ENCODE assay signal across 1 cellular context in the genomic region with DNA sequence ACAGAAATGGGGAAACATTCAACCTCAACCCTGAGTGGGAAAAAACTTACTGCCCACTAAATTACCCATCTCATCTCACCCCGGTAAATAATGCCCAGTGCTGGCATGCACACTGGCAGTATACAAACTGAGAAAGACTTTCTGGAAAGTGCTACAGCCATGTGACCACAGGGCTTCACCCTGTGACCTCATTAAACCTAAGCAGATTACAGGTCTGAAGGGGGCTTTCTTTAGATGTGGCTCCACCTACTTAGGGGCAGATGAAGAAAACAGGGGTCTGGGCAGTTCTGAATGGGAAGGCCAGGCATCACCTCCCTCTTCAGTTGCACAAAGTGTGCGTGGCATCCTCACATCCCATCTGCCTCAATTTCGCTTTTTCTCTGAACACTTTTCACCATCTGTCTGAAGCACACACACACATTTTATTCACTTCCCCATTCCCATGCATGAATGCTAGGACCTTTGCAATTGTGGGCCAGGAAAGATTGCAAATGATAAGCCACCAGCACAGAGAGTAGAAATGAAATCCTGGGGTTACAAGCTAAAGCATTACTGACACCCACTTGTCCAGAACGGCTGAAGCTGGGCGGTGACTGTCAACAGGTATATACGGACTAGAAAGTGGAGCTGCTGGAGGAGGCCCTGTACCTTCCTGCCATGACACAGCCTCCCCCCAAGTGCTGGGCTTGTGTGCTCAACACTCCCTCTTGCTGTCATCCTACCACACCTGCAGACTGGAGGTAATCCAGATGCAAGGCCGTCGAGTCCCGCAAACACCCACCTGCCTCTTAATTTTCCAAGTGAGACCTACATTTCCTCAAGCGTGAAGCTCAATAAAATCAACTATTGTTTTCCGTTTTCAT.
TF ChIP-seq lines count a peak whose summit lies in the region.

No MANE protein-coding gene starts in this region.

TF ChIP-seq in GM12878, 131 proteins besides CTCF, POLR2A, EP300 and RAD21 (continued from another document and continues in another):
- TF ChIP-seq, protein P1, sequence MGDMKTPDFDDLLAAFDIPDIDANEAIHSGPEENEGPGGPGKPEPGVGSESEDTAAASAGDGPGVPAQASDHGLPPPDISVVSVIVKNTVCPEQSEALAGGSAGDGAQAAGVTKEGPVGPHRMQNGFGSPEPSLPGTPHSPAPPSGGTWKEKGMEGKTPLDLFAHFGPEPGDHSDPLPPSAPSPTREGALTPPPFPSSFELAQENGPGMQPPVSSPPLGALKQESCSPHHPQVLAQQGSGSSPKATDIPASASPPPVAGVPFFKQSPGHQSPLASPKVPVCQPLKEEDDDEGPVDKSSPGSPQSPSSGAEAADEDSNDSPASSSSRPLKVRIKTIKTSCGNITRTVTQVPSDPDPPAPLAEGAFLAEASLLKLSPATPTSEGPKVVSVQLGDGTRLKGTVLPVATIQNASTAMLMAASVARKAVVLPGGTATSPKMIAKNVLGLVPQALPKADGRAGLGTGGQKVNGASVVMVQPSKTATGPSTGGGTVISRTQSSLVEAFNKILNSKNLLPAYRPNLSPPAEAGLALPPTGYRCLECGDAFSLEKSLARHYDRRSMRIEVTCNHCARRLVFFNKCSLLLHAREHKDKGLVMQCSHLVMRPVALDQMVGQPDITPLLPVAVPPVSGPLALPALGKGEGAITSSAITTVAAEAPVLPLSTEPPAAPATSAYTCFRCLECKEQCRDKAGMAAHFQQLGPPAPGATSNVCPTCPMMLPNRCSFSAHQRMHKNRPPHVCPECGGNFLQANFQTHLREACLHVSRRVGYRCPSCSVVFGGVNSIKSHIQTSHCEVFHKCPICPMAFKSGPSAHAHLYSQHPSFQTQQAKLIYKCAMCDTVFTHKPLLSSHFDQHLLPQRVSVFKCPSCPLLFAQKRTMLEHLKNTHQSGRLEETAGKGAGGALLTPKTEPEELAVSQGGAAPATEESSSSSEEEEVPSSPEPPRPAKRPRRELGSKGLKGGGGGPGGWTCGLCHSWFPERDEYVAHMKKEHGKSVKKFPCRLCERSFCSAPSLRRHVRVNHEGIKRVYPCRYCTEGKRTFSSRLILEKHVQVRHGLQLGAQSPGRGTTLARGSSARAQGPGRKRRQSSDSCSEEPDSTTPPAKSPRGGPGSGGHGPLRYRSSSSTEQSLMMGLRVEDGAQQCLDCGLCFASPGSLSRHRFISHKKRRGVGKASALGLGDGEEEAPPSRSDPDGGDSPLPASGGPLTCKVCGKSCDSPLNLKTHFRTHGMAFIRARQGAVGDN (IDR thresholded peaks at IDR 0.05) = no peak
- no peak for TF ChIP-seq TCF7 (IDR thresholded peaks at IDR 0.05; ENCODE audit: borderline replicate concordance)
- no peak for TF ChIP-seq NRF1 (conservative IDR thresholded peaks at IDR 0.05; ENCODE audit: low read depth, low read length)
- no peak for TF ChIP-seq CBX3 (IDR thresholded peaks at IDR 0.05; ENCODE audit: borderline replicate concordance, low read depth)
- TF ChIP-seq POLR2AphosphoS5 (IDR thresholded peaks at IDR 0.05; ENCODE audit: low read length) = peak; percentile 34; the same call in 1 of the 2 replicates
- TF ChIP-seq ZNF274 (IDR thresholded peaks at IDR 0.05; ENCODE audit: insufficient read depth, insufficient read length) = no peak
- TF ChIP-seq, protein P2, sequence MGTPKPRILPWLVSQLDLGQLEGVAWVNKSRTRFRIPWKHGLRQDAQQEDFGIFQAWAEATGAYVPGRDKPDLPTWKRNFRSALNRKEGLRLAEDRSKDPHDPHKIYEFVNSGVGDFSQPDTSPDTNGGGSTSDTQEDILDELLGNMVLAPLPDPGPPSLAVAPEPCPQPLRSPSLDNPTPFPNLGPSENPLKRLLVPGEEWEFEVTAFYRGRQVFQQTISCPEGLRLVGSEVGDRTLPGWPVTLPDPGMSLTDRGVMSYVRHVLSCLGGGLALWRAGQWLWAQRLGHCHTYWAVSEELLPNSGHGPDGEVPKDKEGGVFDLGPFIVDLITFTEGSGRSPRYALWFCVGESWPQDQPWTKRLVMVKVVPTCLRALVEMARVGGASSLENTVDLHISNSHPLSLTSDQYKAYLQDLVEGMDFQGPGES (IDR thresholded peaks at IDR 0.05) = no peak
- no peak for TF ChIP-seq RCOR1 (conservative IDR thresholded peaks at IDR 0.05; ENCODE audit: low read depth, low read length)
- TF ChIP-seq, protein P3, sequence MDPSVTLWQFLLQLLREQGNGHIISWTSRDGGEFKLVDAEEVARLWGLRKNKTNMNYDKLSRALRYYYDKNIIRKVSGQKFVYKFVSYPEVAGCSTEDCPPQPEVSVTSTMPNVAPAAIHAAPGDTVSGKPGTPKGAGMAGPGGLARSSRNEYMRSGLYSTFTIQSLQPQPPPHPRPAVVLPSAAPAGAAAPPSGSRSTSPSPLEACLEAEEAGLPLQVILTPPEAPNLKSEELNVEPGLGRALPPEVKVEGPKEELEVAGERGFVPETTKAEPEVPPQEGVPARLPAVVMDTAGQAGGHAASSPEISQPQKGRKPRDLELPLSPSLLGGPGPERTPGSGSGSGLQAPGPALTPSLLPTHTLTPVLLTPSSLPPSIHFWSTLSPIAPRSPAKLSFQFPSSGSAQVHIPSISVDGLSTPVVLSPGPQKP (IDR thresholded peaks at IDR 0.05; ENCODE audit: low read depth, low read length) = no peak
- 0 out of 2 replicates have a peak, but pooled peaks have one; percentile 30 for TF ChIP-seq SIN3A (IDR thresholded peaks at IDR 0.05; ENCODE audit: low read depth, low read length)
- TF ChIP-seq LARP7 (IDR thresholded peaks at IDR 0.05) = no peak
- TF ChIP-seq NR2F1 (conservative IDR thresholded peaks at IDR 0.05) = peak; percentile 78
- TF ChIP-seq, protein P4, sequence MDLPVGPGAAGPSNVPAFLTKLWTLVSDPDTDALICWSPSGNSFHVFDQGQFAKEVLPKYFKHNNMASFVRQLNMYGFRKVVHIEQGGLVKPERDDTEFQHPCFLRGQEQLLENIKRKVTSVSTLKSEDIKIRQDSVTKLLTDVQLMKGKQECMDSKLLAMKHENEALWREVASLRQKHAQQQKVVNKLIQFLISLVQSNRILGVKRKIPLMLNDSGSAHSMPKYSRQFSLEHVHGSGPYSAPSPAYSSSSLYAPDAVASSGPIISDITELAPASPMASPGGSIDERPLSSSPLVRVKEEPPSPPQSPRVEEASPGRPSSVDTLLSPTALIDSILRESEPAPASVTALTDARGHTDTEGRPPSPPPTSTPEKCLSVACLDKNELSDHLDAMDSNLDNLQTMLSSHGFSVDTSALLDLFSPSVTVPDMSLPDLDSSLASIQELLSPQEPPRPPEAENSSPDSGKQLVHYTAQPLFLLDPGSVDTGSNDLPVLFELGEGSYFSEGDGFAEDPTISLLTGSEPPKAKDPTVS (IDR thresholded peaks at IDR 0.05; ENCODE audit: low read depth, low read length) = peak; percentile 77
- no peak for TF ChIP-seq ESRRA (IDR thresholded peaks at IDR 0.05; ENCODE audit: low read length)
- TF ChIP-seq, protein P5, sequence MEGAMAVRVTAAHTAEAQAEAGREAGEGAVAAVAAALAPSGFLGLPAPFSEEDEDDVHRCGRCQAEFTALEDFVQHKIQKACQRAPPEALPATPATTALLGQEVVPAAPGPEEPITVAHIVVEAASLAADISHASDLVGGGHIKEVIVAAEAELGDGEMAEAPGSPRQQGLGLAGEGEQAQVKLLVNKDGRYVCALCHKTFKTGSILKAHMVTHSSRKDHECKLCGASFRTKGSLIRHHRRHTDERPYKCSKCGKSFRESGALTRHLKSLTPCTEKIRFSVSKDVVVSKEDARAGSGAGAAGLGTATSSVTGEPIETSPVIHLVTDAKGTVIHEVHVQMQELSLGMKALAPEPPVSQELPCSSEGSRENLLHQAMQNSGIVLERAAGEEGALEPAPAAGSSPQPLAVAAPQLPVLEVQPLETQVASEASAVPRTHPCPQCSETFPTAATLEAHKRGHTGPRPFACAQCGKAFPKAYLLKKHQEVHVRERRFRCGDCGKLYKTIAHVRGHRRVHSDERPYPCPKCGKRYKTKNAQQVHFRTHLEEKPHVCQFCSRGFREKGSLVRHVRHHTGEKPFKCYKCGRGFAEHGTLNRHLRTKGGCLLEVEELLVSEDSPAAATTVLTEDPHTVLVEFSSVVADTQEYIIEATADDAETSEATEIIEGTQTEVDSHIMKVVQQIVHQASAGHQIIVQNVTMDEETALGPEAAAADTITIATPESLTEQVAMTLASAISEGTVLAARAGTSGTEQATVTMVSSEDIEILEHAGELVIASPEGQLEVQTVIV (IDR thresholded peaks at IDR 0.05; ENCODE audit: borderline replicate concordance, partially characterized antibody) = no peak
- no peak for TF ChIP-seq SMAD1 (IDR thresholded peaks at IDR 0.05; ENCODE audit: low read depth, partially characterized antibody)
- TF ChIP-seq, protein P6, sequence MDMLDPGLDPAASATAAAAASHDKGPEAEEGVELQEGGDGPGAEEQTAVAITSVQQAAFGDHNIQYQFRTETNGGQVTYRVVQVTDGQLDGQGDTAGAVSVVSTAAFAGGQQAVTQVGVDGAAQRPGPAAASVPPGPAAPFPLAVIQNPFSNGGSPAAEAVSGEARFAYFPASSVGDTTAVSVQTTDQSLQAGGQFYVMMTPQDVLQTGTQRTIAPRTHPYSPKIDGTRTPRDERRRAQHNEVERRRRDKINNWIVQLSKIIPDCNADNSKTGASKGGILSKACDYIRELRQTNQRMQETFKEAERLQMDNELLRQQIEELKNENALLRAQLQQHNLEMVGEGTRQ (IDR thresholded peaks at IDR 0.05; ENCODE audit: borderline replicate concordance, low read depth, low read length) = peak; percentile 38; the same call in 1 of the 2 replicates
- no peak for TF ChIP-seq BCL11A (IDR thresholded peaks at IDR 0.05; ENCODE audit: low read depth, low read length)
- no peak for TF ChIP-seq FOS (IDR thresholded peaks at IDR 0.05; ENCODE audit: borderline replicate concordance, extremely low read depth, insufficient read length)
- TF ChIP-seq SIX5 (IDR thresholded peaks at IDR 0.05; ENCODE audit: low read depth, low read length, severe bottlenecking) = no peak
- 0 out of 2 replicates have a peak, but pooled peaks have one; percentile 35 for TF ChIP-seq HDGF (IDR thresholded peaks at IDR 0.05)
- TF ChIP-seq, protein P7, sequence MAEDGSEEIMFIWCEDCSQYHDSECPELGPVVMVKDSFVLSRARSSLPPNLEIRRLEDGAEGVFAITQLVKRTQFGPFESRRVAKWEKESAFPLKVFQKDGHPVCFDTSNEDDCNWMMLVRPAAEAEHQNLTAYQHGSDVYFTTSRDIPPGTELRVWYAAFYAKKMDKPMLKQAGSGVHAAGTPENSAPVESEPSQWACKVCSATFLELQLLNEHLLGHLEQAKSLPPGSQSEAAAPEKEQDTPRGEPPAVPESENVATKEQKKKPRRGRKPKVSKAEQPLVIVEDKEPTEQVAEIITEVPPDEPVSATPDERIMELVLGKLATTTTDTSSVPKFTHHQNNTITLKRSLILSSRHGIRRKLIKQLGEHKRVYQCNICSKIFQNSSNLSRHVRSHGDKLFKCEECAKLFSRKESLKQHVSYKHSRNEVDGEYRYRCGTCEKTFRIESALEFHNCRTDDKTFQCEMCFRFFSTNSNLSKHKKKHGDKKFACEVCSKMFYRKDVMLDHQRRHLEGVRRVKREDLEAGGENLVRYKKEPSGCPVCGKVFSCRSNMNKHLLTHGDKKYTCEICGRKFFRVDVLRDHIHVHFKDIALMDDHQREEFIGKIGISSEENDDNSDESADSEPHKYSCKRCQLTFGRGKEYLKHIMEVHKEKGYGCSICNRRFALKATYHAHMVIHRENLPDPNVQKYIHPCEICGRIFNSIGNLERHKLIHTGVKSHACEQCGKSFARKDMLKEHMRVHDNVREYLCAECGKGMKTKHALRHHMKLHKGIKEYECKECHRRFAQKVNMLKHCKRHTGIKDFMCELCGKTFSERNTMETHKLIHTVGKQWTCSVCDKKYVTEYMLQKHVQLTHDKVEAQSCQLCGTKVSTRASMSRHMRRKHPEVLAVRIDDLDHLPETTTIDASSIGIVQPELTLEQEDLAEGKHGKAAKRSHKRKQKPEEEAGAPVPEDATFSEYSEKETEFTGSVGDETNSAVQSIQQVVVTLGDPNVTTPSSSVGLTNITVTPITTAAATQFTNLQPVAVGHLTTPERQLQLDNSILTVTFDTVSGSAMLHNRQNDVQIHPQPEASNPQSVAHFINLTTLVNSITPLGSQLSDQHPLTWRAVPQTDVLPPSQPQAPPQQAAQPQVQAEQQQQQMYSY (CRISPR knock-in tag; IDR thresholded peaks at IDR 0.05) = no peak
- TF ChIP-seq RB1 (IDR thresholded peaks at IDR 0.05; ENCODE audit: borderline replicate concordance) = no peak
- TF ChIP-seq IKZF1 (conservative IDR thresholded peaks at IDR 0.05) = no peak; the same call in 1 of the 2 replicates
- 0 out of 2 replicates have a peak, but pooled peaks have one; percentile 21 for TF ChIP-seq MTA2 (IDR thresholded peaks at IDR 0.05; ENCODE audit: low read depth)
- TF ChIP-seq, protein P8, sequence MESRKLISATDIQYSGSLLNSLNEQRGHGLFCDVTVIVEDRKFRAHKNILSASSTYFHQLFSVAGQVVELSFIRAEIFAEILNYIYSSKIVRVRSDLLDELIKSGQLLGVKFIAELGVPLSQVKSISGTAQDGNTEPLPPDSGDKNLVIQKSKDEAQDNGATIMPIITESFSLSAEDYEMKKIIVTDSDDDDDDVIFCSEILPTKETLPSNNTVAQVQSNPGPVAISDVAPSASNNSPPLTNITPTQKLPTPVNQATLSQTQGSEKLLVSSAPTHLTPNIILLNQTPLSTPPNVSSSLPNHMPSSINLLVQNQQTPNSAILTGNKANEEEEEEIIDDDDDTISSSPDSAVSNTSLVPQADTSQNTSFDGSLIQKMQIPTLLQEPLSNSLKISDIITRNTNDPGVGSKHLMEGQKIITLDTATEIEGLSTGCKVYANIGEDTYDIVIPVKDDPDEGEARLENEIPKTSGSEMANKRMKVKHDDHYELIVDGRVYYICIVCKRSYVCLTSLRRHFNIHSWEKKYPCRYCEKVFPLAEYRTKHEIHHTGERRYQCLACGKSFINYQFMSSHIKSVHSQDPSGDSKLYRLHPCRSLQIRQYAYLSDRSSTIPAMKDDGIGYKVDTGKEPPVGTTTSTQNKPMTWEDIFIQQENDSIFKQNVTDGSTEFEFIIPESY (IDR thresholded peaks at IDR 0.05) = no peak
- TF ChIP-seq, protein P9, sequence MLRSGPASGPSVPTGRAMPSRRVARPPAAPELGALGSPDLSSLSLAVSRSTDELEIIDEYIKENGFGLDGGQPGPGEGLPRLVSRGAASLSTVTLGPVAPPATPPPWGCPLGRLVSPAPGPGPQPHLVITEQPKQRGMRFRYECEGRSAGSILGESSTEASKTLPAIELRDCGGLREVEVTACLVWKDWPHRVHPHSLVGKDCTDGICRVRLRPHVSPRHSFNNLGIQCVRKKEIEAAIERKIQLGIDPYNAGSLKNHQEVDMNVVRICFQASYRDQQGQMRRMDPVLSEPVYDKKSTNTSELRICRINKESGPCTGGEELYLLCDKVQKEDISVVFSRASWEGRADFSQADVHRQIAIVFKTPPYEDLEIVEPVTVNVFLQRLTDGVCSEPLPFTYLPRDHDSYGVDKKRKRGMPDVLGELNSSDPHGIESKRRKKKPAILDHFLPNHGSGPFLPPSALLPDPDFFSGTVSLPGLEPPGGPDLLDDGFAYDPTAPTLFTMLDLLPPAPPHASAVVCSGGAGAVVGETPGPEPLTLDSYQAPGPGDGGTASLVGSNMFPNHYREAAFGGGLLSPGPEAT (IDR thresholded peaks at IDR 0.05; ENCODE audit: low read depth) = peak; percentile 59; the same call in 1 of the 2 replicates
- TF ChIP-seq ZNF622 (IDR thresholded peaks at IDR 0.05) = no peak
- no peak for TF ChIP-seq CHD4 (IDR thresholded peaks at IDR 0.05)
- no peak for TF ChIP-seq SREBF1 (IDR thresholded peaks at IDR 0.05; ENCODE audit: low read length)
- peak; percentile 86 for TF ChIP-seq SPI1 (IDR thresholded peaks at IDR 0.05; ENCODE audit: borderline replicate concordance, insufficient read depth, low read depth, low read length)
- no peak for TF ChIP-seq EGR1 (IDR thresholded peaks at IDR 0.05; ENCODE audit: borderline replicate concordance in 1 of 2, low read depth in 2 of 2, low read length in 2 of 2)
- TF ChIP-seq CBFB (IDR thresholded peaks at IDR 0.05; ENCODE audit: low read depth) = no peak
- no peak for TF ChIP-seq RFX5 (IDR thresholded peaks at IDR 0.05; ENCODE audit: low read depth, low read length)
- no peak for TF ChIP-seq ZNF217 (IDR thresholded peaks at IDR 0.05)
- TF ChIP-seq TCF12 (IDR thresholded peaks at IDR 0.05; ENCODE audit: low read depth, low read length) = 0 out of 2 replicates have a peak, but pooled peaks have one; percentile 5
- no peak for TF ChIP-seq GABPA (IDR thresholded peaks at IDR 0.05; ENCODE audit: low read depth)
- no peak for TF ChIP-seq ZNF384 (IDR thresholded peaks at IDR 0.05; ENCODE audit: borderline replicate concordance, low read depth, low read length)
